Comparison of ENCODE assay signal across 8 cellular contexts in the genomic region with DNA sequence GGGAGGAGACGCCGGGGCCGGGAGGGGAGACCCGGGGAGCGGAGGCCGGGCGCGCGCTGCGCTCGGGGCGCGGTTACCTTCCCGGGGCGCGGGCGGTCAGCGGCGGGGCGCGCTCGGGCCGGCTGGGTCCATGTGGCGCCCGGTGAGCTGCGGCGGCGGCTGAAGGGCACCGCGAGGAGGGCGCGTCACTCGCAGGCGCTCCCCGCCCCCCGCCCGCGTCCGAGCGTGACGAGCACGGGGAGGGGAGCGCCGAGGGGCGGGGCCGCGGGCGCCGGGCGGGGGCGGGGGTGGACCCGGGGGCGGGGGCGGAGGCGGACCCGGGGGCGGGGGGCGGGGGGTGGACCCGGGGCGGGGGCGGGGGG. TPM values are rescaled to one million over a fixed set of nuclear protein-coding genes. Genes with fewer than 3 reads are reported as not detected.
DNase-seq lines count a peak whose midpoint lies in the region; ATAC-seq lines count a peak whose summit lies in the region.

Gene CPLX1, minus strand, starts transcription at position 161 of the 362 bp plus-strand sequence. CDS start 1,607 bp downstream, outside the sequence.

- H4K8ac ChIP-seq in neuronal stem cell (ENCODE audit: low read depth, low read length) = no peak within 1 kb of the TSS

- peak within 1 kb of the TSS in 1 of 2 donors; percentile 38 for H3K4me3 ChIP-seq in neuronal stem cell (ENCODE audit: low read length in 2 of 2)

- H3K27ac Mint-ChIP-seq in activated CD8-positive, alpha-beta memory T cell treated with anti-CD3 and anti-CD28 coated beads, Interleukin-2, amount 10 ng/mL, durations not matched to agents 7 days and 5 days = no peak within 1 kb of the TSS

- no CpG with 5 or more reads among the region's 61 CpGs for WGBS in neuronal stem cell (ENCODE audit: extremely low coverage in 2 of 2, insufficient read length in 2 of 2, insufficient replicate concordance in 1 of 2), 2 donors

- no peak for ATAC-seq in activated CD8-positive, alpha-beta memory T cell treated with anti-CD3 and anti-CD28 coated beads, Interleukin-2, amount 10 ng/mL, durations not matched to agents 7 days and 5 days

- H2AFZ ChIP-seq in neuronal stem cell (ENCODE audit: low read length) = peak within 1 kb of the TSS; percentile 85

- H3K27me3 Mint-ChIP-seq in activated CD8-positive, alpha-beta memory T cell treated with anti-CD3 and anti-CD28 coated beads, Interleukin-2, amount 10 ng/mL, durations not matched to agents 7 days and 5 days = peaks cover 52% of the 10 kb centered on the region

- H2BK120ac ChIP-seq in neuronal stem cell (ENCODE audit: low read depth, low read length) = no peak within 1 kb of the TSS

- H3K23ac ChIP-seq in neuronal stem cell (ENCODE audit: low read depth, low read length, poor library complexity) = no peak within 1 kb of the TSS

- H3K27me3 ChIP-seq in neuronal stem cell (ENCODE audit: control insufficient read depth in 3 of 3, insufficient read depth in 3 of 3, low read depth in 1 of 3, low read length in 3 of 3) = peaks cover 13 to 74% (median 61%) of the 10 kb centered on the region in 3 experiments

- H3K4me1 ChIP-seq in neuronal stem cell (ENCODE audit: control insufficient read depth in 2 of 2, insufficient read depth in 1 of 2, low read depth in 1 of 2, low read length in 2 of 2) = peaks cover 2 to 14% of the 10 kb centered on the region in 2 donors

- H3K36me3 ChIP-seq in neuronal stem cell (replicated peaks in 1 of 2; ENCODE audit: control insufficient read depth in 2 of 2, insufficient read depth in 2 of 2, low read length in 2 of 2) = no peaks in the 10 kb centered on the region

- CTCF ChIA-PET in activated CD8-positive, alpha-beta memory T cell treated with anti-CD3 and anti-CD28 coated beads, Interleukin-2, amount 10 ng/mL, durations not matched to agents 7 days and 5 days (lab: Charles Lee) = no interaction called here

- no peak within 1 kb of the TSS for H3K4me3 Mint-ChIP-seq in activated CD8-positive, alpha-beta memory T cell treated with anti-CD3 and anti-CD28 coated beads, Interleukin-2, amount 10 ng/mL, durations not matched to agents 7 days and 5 days

- H3K18ac ChIP-seq in neuronal stem cell (ENCODE audit: low read length) = no peak within 1 kb of the TSS

- no peaks in the 10 kb centered on the region for H3K9me3 Mint-ChIP-seq in activated CD8-positive, alpha-beta memory T cell treated with anti-CD3 and anti-CD28 coated beads, Interleukin-2, amount 10 ng/mL, durations not matched to agents 7 days and 5 days (ENCODE audit: low read depth)

- peaks cover 4% of the 10 kb centered on the region for H3K79me1 ChIP-seq in neuronal stem cell (ENCODE audit: low read depth, low read length)

- peak within 1 kb of the TSS; percentile 54 for H3K4me2 ChIP-seq in neuronal stem cell (ENCODE audit: insufficient read depth, low read length, poor library complexity, severe bottlenecking)

- H3K27ac ChIP-seq in neuronal stem cell (replicated peaks; ENCODE audit: low read length) = no peak within 1 kb of the TSS

- H3K9ac ChIP-seq in neuronal stem cell (ENCODE audit: low read depth, low read length, poor library complexity) = no peak within 1 kb of the TSS

- H2BK5ac ChIP-seq in neuronal stem cell (ENCODE audit: low read length) = no peak within 1 kb of the TSS

- no peak within 1 kb of the TSS for H4K91ac ChIP-seq in neuronal stem cell (ENCODE audit: low read depth, low read length, poor library complexity)

- DNase-seq in NCI-H1436 (lab: John Stamatoyannopoulos, UW) = peak; percentile 77
- DNase-seq in NCI-H1436 treated with DMSO at 0.1 percent for 48 hours (lab: John Stamatoyannopoulos, UW) = no peak
- DNase-seq in LoVo (ENCODE audit: low spot score) = peak; percentile 24
- peak; percentile 9 for DNase-seq in dermis blood vessel endothelial cell
- no peak for DNase-seq in neuronal stem cell (ENCODE audit: low spot score)
- DNase-seq in SHP77 treated with DMSO at 0.1 percent for 48 hours (lab: John Stamatoyannopoulos, UW) = no peak
- DNase-seq in NCI-H524 treated with DMSO at 0.1 percent for 48 hours (lab: John Stamatoyannopoulos, UW) = no peak
- DNase-seq in activated CD8-positive, alpha-beta memory T cell treated with anti-CD3 and anti-CD28 coated beads, Interleukin-2, amount 10 ng/mL, durations not matched to agents 7 days and 5 days = no peak

- H2BK15ac ChIP-seq in neuronal stem cell (ENCODE audit: low read length) = no peak within 1 kb of the TSS

- no peaks in the 10 kb centered on the region for H3K36me3 Mint-ChIP-seq in activated CD8-positive, alpha-beta memory T cell treated with anti-CD3 and anti-CD28 coated beads, Interleukin-2, amount 10 ng/mL, durations not matched to agents 7 days and 5 days

- no peak within 1 kb of the TSS for H2AK5ac ChIP-seq in neuronal stem cell (ENCODE audit: low read depth, low read length)

- no peaks in the 10 kb centered on the region for H3K4me1 Mint-ChIP-seq in activated CD8-positive, alpha-beta memory T cell treated with anti-CD3 and anti-CD28 coated beads, Interleukin-2, amount 10 ng/mL, durations not matched to agents 7 days and 5 days

- no peak within 1 kb of the TSS for H3K4ac ChIP-seq in neuronal stem cell (ENCODE audit: low read length)

- peaks cover 0 to 1% of the 10 kb centered on the region in 2 donors for H3K9me3 ChIP-seq in neuronal stem cell (replicated peaks in 1 of 2; ENCODE audit: control insufficient read depth in 2 of 2, insufficient read depth in 1 of 2, low read depth in 1 of 2, low read length in 2 of 2)

- no peak within 1 kb of the TSS for H3K14ac ChIP-seq in neuronal stem cell (ENCODE audit: low read length)

- no peak within 1 kb of the TSS for H2BK12ac ChIP-seq in neuronal stem cell (ENCODE audit: low read length)

RNA-seq across cellular contexts. Expression of gene CPLX1, which starts in this region (rescaled TPM):
- 0.09 and 0.34 TPM in 2 replicates for total RNA-seq in dermis blood vessel endothelial cell
- polyA plus RNA-seq in neuronal stem cell (2013, experiment 1 of 2) = 0.13 TPM
- 0.12 TPM for polyA plus RNA-seq in neuronal stem cell (2013, experiment 2 of 2)
- total RNA-seq in activated CD8-positive, alpha-beta memory T cell treated with anti-CD3 and anti-CD28 coated beads, Interleukin-2, amount 10 ng/mL, durations not matched to agents 7 days and 5 days = 1 to 10 TPM in 1 of 2 experiments, under 1 TPM in 1; 0.14 to 1.3 TPM

Comparison
In these comparisons a context has a peak if more than half of its experiments do, and no peak if none do; other contexts are left out.
1. DNase-seq: peak in NCI-H1436 (single experiment) and LoVo (single experiment); none in NCI-H1436 treated with DMSO at 0.1 percent for 48 hours (single experiment), neuronal stem cell (single experiment), SHP77 treated with DMSO at 0.1 percent for 48 hours (single experiment), NCI-H524 treated with DMSO at 0.1 percent for 48 hours (single experiment) and activated CD8-positive, alpha-beta memory T cell treated with anti-CD3 and anti-CD28 coated beads, Interleukin-2, amount 10 ng/mL, durations not matched to agents 7 days and 5 days (single experiment).
2. Peak in DNase-seq in dermis blood vessel endothelial cell; RNA of the gene not detected or under 1 TPM.